ENCODE assay signal across 8 cellular contexts in genomic region chr17:60135160-60135950, GRCh38. TPM values are rescaled to one million over a fixed set of nuclear protein-coding genes. Genes with fewer than 3 reads are reported as not detected.
DNase-seq lines count a peak whose midpoint lies in the region; ATAC-seq and TF ChIP-seq lines count a peak whose summit lies in the region.

No MANE protein-coding gene starts in this region.

- H3K27ac ChIP-seq in ACC112 (ENCODE audit: low read depth, low read length) (peak overlapping the region; percentile 62), liver (ENCODE audit: low read depth in 1 of 2, low read length in 2 of 2) (peak overlapping the region; percentile 29 to 35)

- H3K4me3 ChIP-seq in ACC112 (ENCODE audit: low read depth, low read length) (peak overlapping the region; percentile 96), liver (ENCODE audit: low read depth in 1 of 3, low read length in 3 of 3) (peak overlapping the region; percentile 49 to 74 (median 69))

- TF ChIP-seq RAD21 in liver (IDR thresholded peaks at IDR 0.05) = no peak

- H2AFZ ChIP-seq in ACC112 (ENCODE audit: low read length, unreplicated experiment) = peak overlapping the region; percentile 92

- H3K9ac ChIP-seq in liver (ENCODE audit: low read depth in 1 of 2, low read length in 2 of 2) = peak overlapping the region; percentile 33 to 63

- H3K79me2 ChIP-seq in ACC112 (ENCODE audit: control insufficient read depth, insufficient read depth, low read length, unreplicated experiment) = peaks cover 15% of the 10 kb centered on the region

- H3K27me3 ChIP-seq in ACC112 (ENCODE audit: insufficient read depth, low read length) = peaks cover 27% of the 10 kb centered on the region
- H3K27me3 ChIP-seq in liver (ENCODE audit: control insufficient read depth in 4 of 4, insufficient read depth in 4 of 4, low read length in 3 of 4) = peaks cover 0 to 6% (median 4%) of the 10 kb centered on the region in 4 donors

- no peak for TF ChIP-seq CTCF in liver (IDR thresholded peaks at IDR 0.05; ENCODE audit: low read depth, low read length, missing input control)

- H3K4me1 ChIP-seq in ACC112 (ENCODE audit: control insufficient read depth, insufficient read depth, low read length, unreplicated experiment) (peaks cover 5% of the 10 kb centered on the region), liver (ENCODE audit: control insufficient read depth in 4 of 4, insufficient read depth in 4 of 4, low read length in 3 of 4) (peaks cover 7 to 28% (median 15%) of the 10 kb centered on the region in 4 donors)

- H3K36me3 ChIP-seq in ACC112 (ENCODE audit: insufficient read depth, low read length) (no peaks in the 10 kb centered on the region), liver (ENCODE audit: control insufficient read depth in 4 of 4, insufficient read depth in 3 of 4, low read depth in 1 of 4, low read length in 3 of 4) (no peaks in the 10 kb centered on the region)

- no peaks in the 10 kb centered on the region for H3K9me3 ChIP-seq in liver (ENCODE audit: control insufficient read depth in 4 of 4, low read length in 3 of 4)

- 4% methylated on average over 53 of the region's 53 CpGs for whole genome bisulfite sequencing in liver

- DNase-seq in NCI-H510A (lab: John Stamatoyannopoulos, UW) (peak; percentile 96), dermis blood vessel endothelial cell (peak; percentile 96)
- peak; percentile 66 to 77 for DNase-seq in activated CD4-positive, alpha-beta T cell treated with anti-CD3 and anti-CD28 coated beads, Interleukin-2, amount 50 U/mL, for 24 hours (ENCODE audit: low read depth in 1 of 2, low spot score in 1 of 2)
- peak; percentile 85 for DNase-seq in stimulated activated CD4-positive, alpha-beta T cell treated with anti-CD3 and anti-CD28 coated beads, Interleukin-4, amount 100 ng/mL, for 1 hour

- ATAC-seq in GM18867 (IDR thresholded peaks at IDR 0.05; ENCODE audit: unreplicated experiment) = peak; percentile 83
- ATAC-seq in HG03108 (IDR thresholded peaks at IDR 0.05; ENCODE audit: unreplicated experiment) = peak; percentile 81

TF ChIP-seq in liver, 16 proteins besides CTCF, POLR2A, EP300 and RAD21:
- TF ChIP-seq REST (IDR thresholded peaks at IDR 0.05) (peak; percentile 73), SP1 (IDR thresholded peaks at IDR 0.05) (peak; percentile 58), YY1 (IDR thresholded peaks at IDR 0.05) (peak; percentile 66), GABPA (IDR thresholded peaks at IDR 0.05 in 1 of 2, conservative IDR thresholded peaks at IDR 0.05 in 1 of 2) (peak in 1 of 2 donors; percentile 39), MAX (IDR thresholded peaks at IDR 0.05) (peak; percentile 49), RXRA (IDR thresholded peaks at IDR 0.05) (no peak), FOXA1 (IDR thresholded peaks at IDR 0.05) (no peak)

RNA-seq across cellular contexts. Expression of gene CA4, which starts 14.4 kb away (rescaled TPM):
- total RNA-seq in dermis blood vessel endothelial cell = 3.2 and 4.0 TPM in 2 replicates
- total RNA-seq in liver = under 1 TPM; 0.14 to 0.67 TPM
- under 1 TPM; 0.44 TPM for polyA plus RNA-seq in liver

RNA-seq across cellular contexts. Expression of gene HEATR6, which starts 56.6 kb away (rescaled TPM):
- 12.5 and 13.8 TPM in 2 replicates for total RNA-seq in dermis blood vessel endothelial cell
- 1 to 10 TPM; 5.4 to 5.6 TPM for total RNA-seq in liver
- polyA plus RNA-seq in liver = 1 to 10 TPM; 2.4 to 2.8 TPM

Comparison
In these comparisons a context has a peak if more than half of its experiments do, and no peak if none do; other contexts are left out.
1. Peak in every context shown above with its lines: DNase-seq, ATAC-seq, H3K4me3 ChIP-seq and H3K27ac ChIP-seq.